Comparison of ENCODE assay signal across 8 cellular contexts in the genomic region with DNA sequence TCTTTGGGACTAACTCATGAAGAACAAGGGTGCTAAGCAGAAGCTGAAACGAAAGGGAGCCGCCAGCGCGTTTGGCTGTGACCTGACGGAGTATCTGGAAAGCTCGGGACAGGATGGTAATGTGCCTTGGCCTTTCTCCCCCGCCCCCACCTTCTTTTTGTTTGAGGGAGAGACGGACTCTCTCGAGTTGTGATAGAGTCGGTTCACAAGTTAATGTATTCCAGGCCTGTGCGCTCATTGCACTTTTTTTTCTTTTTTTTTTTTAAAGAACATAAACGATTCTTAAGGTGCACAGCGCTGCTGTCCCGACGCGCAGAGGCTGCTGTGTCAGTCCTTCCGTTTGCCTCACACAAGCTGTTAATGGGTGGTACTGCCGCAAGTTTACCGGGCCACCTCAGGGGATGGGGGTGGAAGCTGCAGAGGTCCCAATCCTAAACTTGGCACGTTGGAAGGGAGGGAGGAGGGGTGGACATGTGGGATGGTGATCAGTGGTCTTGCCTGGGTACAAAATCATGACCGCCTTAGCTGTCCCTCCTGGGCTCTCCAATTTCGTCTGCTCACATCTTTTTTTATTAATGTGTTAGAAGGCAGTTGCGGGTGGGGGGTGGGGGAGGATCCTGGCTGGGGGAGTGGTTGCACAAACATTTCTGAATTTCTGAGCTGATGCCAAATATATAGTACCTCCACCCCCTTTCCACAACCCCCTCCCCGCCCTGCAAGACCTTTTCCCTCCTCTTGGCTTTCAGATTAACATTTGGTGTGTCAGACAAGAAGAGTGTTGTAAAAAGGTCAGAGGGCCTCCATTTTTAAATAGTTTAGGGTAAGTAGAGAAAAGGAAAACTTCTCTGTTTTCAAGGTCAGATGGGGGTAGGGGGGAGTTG. TPM values are rescaled to one million over a fixed set of nuclear protein-coding genes. Genes with fewer than 3 reads are reported as not detected.
DNase-seq lines count a peak whose midpoint lies in the region; ATAC-seq and TF ChIP-seq lines count a peak whose summit lies in the region.

No MANE protein-coding gene starts in this region.

- in situ Hi-C loops in SK-MEL-5 (cut with HindIII; ENCODE audit: low pct_unique_long_range_greater_than_20kb, low sequenced_read_pairs): no loop called here

- H3K4me1 Mint-ChIP-seq in activated naive CD8-positive, alpha-beta T cell treated with anti-CD3 and anti-CD28 coated beads, Interleukin-2, amount 50 U/mL, for 24 hours: peaks cover 58% of the 10 kb centered on the region

- ATAC-seq in GM18861 (IDR thresholded peaks at IDR 0.05; ENCODE audit: unreplicated experiment): peak; percentile 24
- ATAC-seq in HG03066 (IDR thresholded peaks at IDR 0.05; ENCODE audit: low read depth, unreplicated experiment): peak; percentile 23
- peak; percentile 48 for ATAC-seq in activated naive CD8-positive, alpha-beta T cell treated with anti-CD3 and anti-CD28 coated beads, Interleukin-2, amount 50 U/mL, for 24 hours

- H3K36me3 ChIP-seq in A673 (ENCODE audit: insufficient read depth, low read length, poor library complexity, severe bottlenecking) (no peaks in the 10 kb centered on the region), iPS-15b (ENCODE audit: control insufficient read depth, insufficient read depth, low read length) (peaks cover 2% of the 10 kb centered on the region), smooth muscle cell (ENCODE audit: low read depth) (no peaks in the 10 kb centered on the region)

- H3K27me3 ChIP-seq in A673 (replicated peaks; ENCODE audit: insufficient read depth, low read depth, low read length, poor library complexity) (no peaks in the 10 kb centered on the region), iPS-15b (ENCODE audit: control insufficient read depth, insufficient read depth, low read length) (peaks cover 38% of the 10 kb centered on the region), smooth muscle cell (ENCODE audit: low read depth) (no peaks in the 10 kb centered on the region)

- H3K4me3 Mint-ChIP-seq in activated naive CD8-positive, alpha-beta T cell treated with anti-CD3 and anti-CD28 coated beads, Interleukin-2, amount 50 U/mL, for 24 hours: peak overlapping the region; percentile 89

- H3K27ac ChIP-seq in A673 (ENCODE audit: low read depth, low read length, poor library complexity, severe bottlenecking) (peak overlapping the region; percentile 70), smooth muscle cell (ENCODE audit: low read depth) (peak overlapping the region; percentile 80)

- peaks cover 4% of the 10 kb centered on the region for H3F3A ChIP-seq in smooth muscle cell (ENCODE audit: low read depth)

- DNase-seq in A673 (ENCODE audit: low spot score): peak; percentile 51
- DNase-seq in SK-MEL-5 (ENCODE audit: low read depth, low spot score): peak; percentile 59
- DNase-seq in activated naive CD8-positive, alpha-beta T cell treated with anti-CD3 and anti-CD28 coated beads, Interleukin-2, amount 50 U/mL, for 24 hours: peak; percentile 63
- DNase-seq in smooth muscle cell (lab: John Stamatoyannopoulos, UW; ENCODE audit: unreplicated experiment): no peak
- DNase-seq in GM19240 (ENCODE audit: insufficient read length, low spot score): no peak

- no peaks in the 10 kb centered on the region for H4K20me1 ChIP-seq in smooth muscle cell (ENCODE audit: low read depth)

- peak overlapping the region; percentile 84 for H2AFZ ChIP-seq in smooth muscle cell (ENCODE audit: low read depth)

- POLR2A ChIA-PET in A673 (lab: Charles Lee; ENCODE audit: low non-redundant PET): interaction anchor here (0.7 to 0.8 kb wide), 2 partner anchors 27 to 1073 kb away, joined by 8 to 11 read pairs; no protein-coding TSS in a partner anchor

- BruUV-seq in A673 (replicated peaks; lab: Mats Ljungman, UMichigan): no TSS peak

- H3K4me1 ChIP-seq in A673 (ENCODE audit: insufficient read depth, low read length, poor library complexity, severe bottlenecking) (peaks cover 9% of the 10 kb centered on the region), iPS-15b (ENCODE audit: control insufficient read depth, insufficient read depth, low read length) (peaks cover 8% of the 10 kb centered on the region), smooth muscle cell (ENCODE audit: low read depth) (peaks cover 20% of the 10 kb centered on the region)

- under 1% methylated on average over 24 of the region's 24 CpGs for WGBS in smooth muscle cell (ENCODE audit: low lambda C conversion rate)

- intact Hi-C loops in A673 (cut with micrococcal nuclease; ENCODE audit: unreplicated experiment): loop anchor here (5.0 kb wide), 1 partner anchor 57 kb away; no protein-coding TSS in a partner anchor

- H3K79me2 ChIP-seq in smooth muscle cell (ENCODE audit: low read depth): peaks cover 45% of the 10 kb centered on the region

- H3K9me3 ChIP-seq in A673 (ENCODE audit: low read depth, low read length, poor library complexity, severe bottlenecking): no peaks in the 10 kb centered on the region
- no peaks in the 10 kb centered on the region for H3K9me3 ChIP-seq in iPS-15b (ENCODE audit: control insufficient read depth, insufficient read depth, low read length)
- no peaks in the 10 kb centered on the region for H3K9me3 ChIP-seq in smooth muscle cell (replicated peaks; ENCODE audit: low read depth)

- H3K27me3 Mint-ChIP-seq in activated naive CD8-positive, alpha-beta T cell treated with anti-CD3 and anti-CD28 coated beads, Interleukin-2, amount 50 U/mL, for 24 hours: no peaks in the 10 kb centered on the region

- H3K9me3 Mint-ChIP-seq in activated naive CD8-positive, alpha-beta T cell treated with anti-CD3 and anti-CD28 coated beads, Interleukin-2, amount 50 U/mL, for 24 hours: no peaks in the 10 kb centered on the region

- peak overlapping the region; percentile 92 for H3K27ac Mint-ChIP-seq in activated naive CD8-positive, alpha-beta T cell treated with anti-CD3 and anti-CD28 coated beads, Interleukin-2, amount 50 U/mL, for 24 hours

- H3K4me3 ChIP-seq in A673 (ENCODE audit: low read depth, low read length, poor library complexity, severe bottlenecking) (peak overlapping the region; percentile 66), iPS-15b (ENCODE audit: low read depth, low read length) (peak overlapping the region; percentile 69), smooth muscle cell (peak overlapping the region; percentile 85)

- H3K9ac ChIP-seq in iPS-15b (ENCODE audit: low read depth, low read length): no peak overlapping the region
- peak overlapping the region; percentile 75 for H3K9ac ChIP-seq in smooth muscle cell (ENCODE audit: low read depth)

- H3K36me3 Mint-ChIP-seq in activated naive CD8-positive, alpha-beta T cell treated with anti-CD3 and anti-CD28 coated beads, Interleukin-2, amount 50 U/mL, for 24 hours (ENCODE audit: low read depth): peaks cover 17% of the 10 kb centered on the region

- peak overlapping the region; percentile 92 for H3K4me2 ChIP-seq in smooth muscle cell

- CTCF ChIA-PET in A673 (lab: Charles Lee): interaction anchor here (1.0 kb wide), 1 partner anchor 54 kb away, joined by 3 read pairs; the partner anchor contains the start of gene B4GALT4

- TF ChIP-seq CTCF in A673 (conservative IDR thresholded peaks at IDR 0.05; ENCODE audit: low read depth, low read length) (no peak), smooth muscle cell (IDR thresholded peaks at IDR 0.05; ENCODE audit: borderline replicate concordance, insufficient read depth, poor library complexity, severe bottlenecking) (no peak)

RNA-seq across cellular contexts. Expression of gene ARHGAP31, which starts 0.9 kb away (rescaled TPM):
- total RNA-seq in A673 (2021) (7.8 and 12.0 TPM in 2 replicates), smooth muscle cell (10.9 and 15.4 TPM in 2 replicates)
- total RNA-seq in SK-MEL-5 (2014; rRNA removed; shearing (Covaris generic)): 11.4 and 13.9 TPM in 2 replicates
- polyA plus RNA-seq in SK-MEL-5 (2015; cell fraction: cytosol; rRNA removed): 10.9 and 17.9 TPM in 2 replicates
- polyA plus RNA-seq in SK-MEL-5 (2015; cell fraction: nucleus; rRNA removed): 2.4 and 3.4 TPM in 2 replicates
- polyA plus RNA-seq in smooth muscle cell: 5.6 and 6.1 TPM in 2 replicates

RNA-seq across cellular contexts. Expression of gene B4GALT4, which starts 54.5 kb away (rescaled TPM):
- 9.9 and 10.8 TPM in 2 replicates for total RNA-seq in A673 (2021)
- 21.0 and 24.7 TPM in 2 replicates for total RNA-seq in SK-MEL-5 (2014; rRNA removed; shearing (Covaris generic))
- polyA plus RNA-seq in SK-MEL-5 (2015; cell fraction: cytosol; rRNA removed): 24.0 and 25.8 TPM in 2 replicates
- polyA plus RNA-seq in SK-MEL-5 (2015; cell fraction: nucleus; rRNA removed): 21.4 and 25.6 TPM in 2 replicates
- total RNA-seq in smooth muscle cell: 33.5 and 37.3 TPM in 2 replicates
- polyA plus RNA-seq in smooth muscle cell: 28.8 and 36.8 TPM in 2 replicates

Comparison
In these comparisons a context has a peak if more than half of its experiments do, and no peak if none do; other contexts are left out.
1. DNase-seq: peak in A673 (single experiment), SK-MEL-5 (single experiment) and activated naive CD8-positive, alpha-beta T cell treated with anti-CD3 and anti-CD28 coated beads, Interleukin-2, amount 50 U/mL, for 24 hours (single experiment); none in smooth muscle cell (single experiment) and GM19240 (single experiment).
2. Peak in every context shown above with its lines, with median percentiles within 50 percentile points of each other: H3K4me3 ChIP-seq and ATAC-seq.